ENCODE assay signal across 8 cellular contexts in genomic region chr16:20898938-20899502, GRCh38. TPM values are rescaled to one million over a fixed set of nuclear protein-coding genes. Genes with fewer than 3 reads are reported as not detected.
A peak's percentile ranks its signal among the peaks of the same experiment; 100 is the strongest.
DNase-seq lines count a peak whose midpoint lies in the region; ATAC-seq and TF ChIP-seq lines count a peak whose summit lies in the region.

No MANE protein-coding gene starts in this region.

- no peak overlapping the region for H3K27ac ChIP-seq in right cardiac atrium (ENCODE audit: low read length)

- H3K4me3 Mint-ChIP-seq in activated CD4-positive, alpha-beta memory T cell treated with anti-CD3 and anti-CD28 coated beads, Interleukin-2, amount 10 ng/mL, durations not matched to agents 7 days and 5 days: peak overlapping the region; percentile 83
- H3K4me3 Mint-ChIP-seq in stimulated activated effector memory CD8-positive, alpha-beta T cell treated with anti-CD3 and anti-CD28 coated beads, Interleukin-12 subunit alpha, Interleukin-12 subunit beta, amount 100 ng/mL, for 72 hours: peak overlapping the region; percentile 89

- H3K36me3 ChIP-seq in mucosa of descending colon (ENCODE audit: low read depth): no peaks in the 10 kb centered on the region

- no peaks in the 10 kb centered on the region for H3K9me3 Mint-ChIP-seq in activated CD4-positive, alpha-beta memory T cell treated with anti-CD3 and anti-CD28 coated beads, Interleukin-2, amount 10 ng/mL, durations not matched to agents 7 days and 5 days
- H3K9me3 Mint-ChIP-seq in stimulated activated effector memory CD8-positive, alpha-beta T cell treated with anti-CD3 and anti-CD28 coated beads, Interleukin-12 subunit alpha, Interleukin-12 subunit beta, amount 100 ng/mL, for 72 hours: no peaks in the 10 kb centered on the region

- TF ChIP-seq CTCF in mucosa of descending colon (IDR thresholded peaks at IDR 0.05): no peak

- peak overlapping the region; percentile 93 for H3K27ac Mint-ChIP-seq in activated CD4-positive, alpha-beta memory T cell treated with anti-CD3 and anti-CD28 coated beads, Interleukin-2, amount 10 ng/mL, durations not matched to agents 7 days and 5 days
- peak overlapping the region; percentile 99 for H3K27ac Mint-ChIP-seq in stimulated activated effector memory CD8-positive, alpha-beta T cell treated with anti-CD3 and anti-CD28 coated beads, Interleukin-12 subunit alpha, Interleukin-12 subunit beta, amount 100 ng/mL, for 72 hours

- DNase-seq in HCEC 1CT (peak; percentile 78), right cardiac atrium (no peak), left lobe of liver (ENCODE audit: low spot score) (no peak), mucosa of descending colon (no peak)
- no peak for DNase-seq in activated CD4-positive, alpha-beta memory T cell treated with anti-CD3 and anti-CD28 coated beads, Interleukin-2, amount 10 ng/mL, durations not matched to agents 7 days and 5 days
- no peak for DNase-seq in stimulated activated effector memory CD8-positive, alpha-beta T cell treated with anti-CD3 and anti-CD28 coated beads, Interleukin-12 subunit alpha, Interleukin-12 subunit beta, amount 100 ng/mL, for 72 hours (ENCODE audit: low spot score in 2 of 2)

- H3K9me3 ChIP-seq in right cardiac atrium (ENCODE audit: control insufficient read depth, low read length) (no peaks in the 10 kb centered on the region), mucosa of descending colon (no peaks in the 10 kb centered on the region)

- H3K4me1 ChIP-seq in right cardiac atrium (ENCODE audit: control insufficient read depth, insufficient read depth, low read length) (peaks cover 14% of the 10 kb centered on the region), mucosa of descending colon (ENCODE audit: low read depth) (peaks cover 29% of the 10 kb centered on the region)

- no peaks in the 10 kb centered on the region for H3K27me3 Mint-ChIP-seq in activated CD4-positive, alpha-beta memory T cell treated with anti-CD3 and anti-CD28 coated beads, Interleukin-2, amount 10 ng/mL, durations not matched to agents 7 days and 5 days

- intact Hi-C loops in right cardiac atrium (cut with DNase I): no loop called here
- intact Hi-C loops in mucosa of descending colon (cut with DNase I, micrococcal nuclease): no loop called here

- ATAC-seq in right cardiac atrium: no peak
- ATAC-seq in stimulated activated effector memory CD8-positive, alpha-beta T cell treated with anti-CD3 and anti-CD28 coated beads, Interleukin-12 subunit alpha, Interleukin-12 subunit beta, amount 100 ng/mL, for 72 hours: no peak
- no peak for ATAC-seq in HG03432 (IDR thresholded peaks at IDR 0.05; ENCODE audit: unreplicated experiment)
- ATAC-seq in HG02885 (IDR thresholded peaks at IDR 0.05; ENCODE audit: poor library complexity, unreplicated experiment): no peak
- ATAC-seq in left lobe of liver: no peak
- no peak for ATAC-seq in mucosa of descending colon

- no peaks in the 10 kb centered on the region for H3K27me3 ChIP-seq in right cardiac atrium (ENCODE audit: control insufficient read depth, insufficient read depth)

- H3K4me3 ChIP-seq in right cardiac atrium (ENCODE audit: low read length) (peak overlapping the region; percentile 67), mucosa of descending colon (no peak overlapping the region)

- WGBS in right cardiac atrium: 35% methylated on average over 8 of the region's 8 CpGs

- CTCF ChIA-PET in activated CD4-positive, alpha-beta memory T cell treated with anti-CD3 and anti-CD28 coated beads, Interleukin-2, amount 10 ng/mL, durations not matched to agents 7 days and 5 days (lab: Charles Lee): interaction anchor here (0.8 to 2.7 kb wide), 7 partner anchors 12 to 158 kb away, joined by 3 to 22 read pairs (median 3); partner anchors contain the start of genes ERI2 and REXO5

- H3K4me1 Mint-ChIP-seq in activated CD4-positive, alpha-beta memory T cell treated with anti-CD3 and anti-CD28 coated beads, Interleukin-2, amount 10 ng/mL, durations not matched to agents 7 days and 5 days: peaks cover 68% of the 10 kb centered on the region
- peaks cover 64% of the 10 kb centered on the region for H3K4me1 Mint-ChIP-seq in stimulated activated effector memory CD8-positive, alpha-beta T cell treated with anti-CD3 and anti-CD28 coated beads, Interleukin-12 subunit alpha, Interleukin-12 subunit beta, amount 100 ng/mL, for 72 hours

- POLR2A ChIA-PET in activated CD4-positive, alpha-beta memory T cell treated with anti-CD3 and anti-CD28 coated beads, Interleukin-2, amount 10 ng/mL, durations not matched to agents 7 days and 5 days (lab: Charles Lee): interaction anchor here (1.7 to 7.5 kb wide), 9 partner anchors 9 to 92 kb away, joined by 8 to 113 read pairs (median 13); partner anchors contain the start of genes ERI2 and REXO5

- peaks cover 68% of the 10 kb centered on the region for H3K36me3 Mint-ChIP-seq in activated CD4-positive, alpha-beta memory T cell treated with anti-CD3 and anti-CD28 coated beads, Interleukin-2, amount 10 ng/mL, durations not matched to agents 7 days and 5 days (ENCODE audit: low read depth)
- H3K36me3 Mint-ChIP-seq in stimulated activated effector memory CD8-positive, alpha-beta T cell treated with anti-CD3 and anti-CD28 coated beads, Interleukin-12 subunit alpha, Interleukin-12 subunit beta, amount 100 ng/mL, for 72 hours: peaks cover 67% of the 10 kb centered on the region

RNA-seq across cellular contexts. Expression of gene DCUN1D3, which starts 1.1 kb away (rescaled TPM):
- total RNA-seq in activated CD4-positive, alpha-beta memory T cell treated with anti-CD3 and anti-CD28 coated beads, Interleukin-2, amount 10 ng/mL, durations not matched to agents 7 days and 5 days: 10 to 100 TPM; 20.7 to 21.6 TPM
- total RNA-seq in right cardiac atrium (10 to 100 TPM in 3 of 4 donors, 1 to 10 TPM in 1; 8.6 to 20.2 (median 11.0) TPM), left lobe of liver (15.0 TPM), mucosa of descending colon (10 to 100 TPM in 2 of 3 donors, 1 to 10 TPM in 1; 10.0 to 21.5 (median 12.2) TPM)
- 4.7 TPM for polyA plus RNA-seq in right cardiac atrium

RNA-seq across cellular contexts. Expression of gene LYRM1, which starts 1.6 kb away (rescaled TPM):
- 10 to 100 TPM; 45.2 to 47.0 TPM for total RNA-seq in activated CD4-positive, alpha-beta memory T cell treated with anti-CD3 and anti-CD28 coated beads, Interleukin-2, amount 10 ng/mL, durations not matched to agents 7 days and 5 days
- total RNA-seq in right cardiac atrium: 10 to 100 TPM; 29.5 to 36.4 (median 35.5) TPM
- polyA plus RNA-seq in right cardiac atrium: 54.8 TPM
- total RNA-seq in left lobe of liver: 33.9 TPM
- 10 to 100 TPM; 16.4 to 25.2 (median 17.3) TPM for total RNA-seq in mucosa of descending colon
